In genomic region chr10:18400201-18400910, GRCh38 we compare ENCODE assay signal across 8 cellular contexts.
DNase-seq lines count a peak whose midpoint lies in the region; ATAC-seq and TF ChIP-seq lines count a peak whose summit lies in the region.

No MANE protein-coding gene starts in this region.

- no peaks in the 10 kb centered on the region for H3K36me3 Mint-ChIP-seq in neural crest cell (ENCODE audit: low read depth)

- intact Hi-C loops in gastrocnemius medialis (cut with DNase I; ENCODE audit: low total_unique reads): no loop called here

- peaks cover 39% of the 10 kb centered on the region for H3K27me3 Mint-ChIP-seq in neural crest cell (ENCODE audit: low read depth)

- ATAC-seq in GM19463 (IDR thresholded peaks at IDR 0.05; ENCODE audit: unreplicated experiment) (peak; percentile 58), HG02870 (IDR thresholded peaks at IDR 0.05; ENCODE audit: unreplicated experiment) (no peak), gastrocnemius medialis (no peak), GM21576 (IDR thresholded peaks at IDR 0.05; ENCODE audit: unreplicated experiment) (no peak)

- no peak overlapping the region for H3K27ac Mint-ChIP-seq in neural crest cell (ENCODE audit: unreplicated experiment)

- H3K27ac ChIP-seq in gastrocnemius medialis: no peak overlapping the region

- H3K27me3 ChIP-seq in gastrocnemius medialis: peaks cover 0 to 4% (median 0%) of the 10 kb centered on the region in 3 donors

- TF ChIP-seq CTCF in neural crest cell (conservative IDR thresholded peaks at IDR 0.05): no peak
- no peak for TF ChIP-seq CTCF in gastrocnemius medialis (IDR thresholded peaks at IDR 0.05 in 4 of 5, conservative IDR thresholded peaks at IDR 0.05 in 1 of 5)

- peak overlapping the region in 2 of 4 donors; percentile 26 to 27 for H3K4me3 ChIP-seq in gastrocnemius medialis

- H3K4me3 Mint-ChIP-seq in neural crest cell: peak overlapping the region; percentile 88

- H3K36me3 ChIP-seq in gastrocnemius medialis: no peaks in the 10 kb centered on the region

- no peaks in the 10 kb centered on the region for H3K9me3 Mint-ChIP-seq in neural crest cell

- H3K4me1 Mint-ChIP-seq in neural crest cell: peaks cover 10% of the 10 kb centered on the region

- in situ Hi-C loops in gastrocnemius medialis (cut with MboI; ENCODE audit: low sequenced_read_pairs in 4 of 4): no loop called here

- H3K9me3 ChIP-seq in gastrocnemius medialis: no peaks in the 10 kb centered on the region

- DNase-seq in DMS114 treated with DMSO at 0.1 percent for 48 hours (lab: John Stamatoyannopoulos, UW; ENCODE audit: unreplicated experiment) (peak; percentile 30), NCI-H2171 treated with DMSO at 0.1 percent for 48 hours (lab: John Stamatoyannopoulos, UW) (peak; percentile 79), cerebellar nuclear complex (lab: John Stamatoyannopoulos, UW) (peak; percentile 11 to 70), neural crest cell (ENCODE audit: low read depth, low spot score) (peak; percentile 6), gastrocnemius medialis (no peak)

- peaks cover 0 to 3% of the 10 kb centered on the region in 2 donors for H3K4me1 ChIP-seq in gastrocnemius medialis

- no peak for TF ChIP-seq POLR2A in gastrocnemius medialis (IDR thresholded peaks at IDR 0.05)

Comparison
In these comparisons a context has a peak if more than half of its experiments do, and no peak if none do; other contexts are left out.
1. DNase-seq: peak in DMS114 treated with DMSO at 0.1 percent for 48 hours (single experiment), NCI-H2171 treated with DMSO at 0.1 percent for 48 hours (single experiment), cerebellar nuclear complex (2 of 2) and neural crest cell (single experiment); none in gastrocnemius medialis (0 of 2).